Comparison of ENCODE assay signal across 16 cellular contexts in the genomic region with DNA sequence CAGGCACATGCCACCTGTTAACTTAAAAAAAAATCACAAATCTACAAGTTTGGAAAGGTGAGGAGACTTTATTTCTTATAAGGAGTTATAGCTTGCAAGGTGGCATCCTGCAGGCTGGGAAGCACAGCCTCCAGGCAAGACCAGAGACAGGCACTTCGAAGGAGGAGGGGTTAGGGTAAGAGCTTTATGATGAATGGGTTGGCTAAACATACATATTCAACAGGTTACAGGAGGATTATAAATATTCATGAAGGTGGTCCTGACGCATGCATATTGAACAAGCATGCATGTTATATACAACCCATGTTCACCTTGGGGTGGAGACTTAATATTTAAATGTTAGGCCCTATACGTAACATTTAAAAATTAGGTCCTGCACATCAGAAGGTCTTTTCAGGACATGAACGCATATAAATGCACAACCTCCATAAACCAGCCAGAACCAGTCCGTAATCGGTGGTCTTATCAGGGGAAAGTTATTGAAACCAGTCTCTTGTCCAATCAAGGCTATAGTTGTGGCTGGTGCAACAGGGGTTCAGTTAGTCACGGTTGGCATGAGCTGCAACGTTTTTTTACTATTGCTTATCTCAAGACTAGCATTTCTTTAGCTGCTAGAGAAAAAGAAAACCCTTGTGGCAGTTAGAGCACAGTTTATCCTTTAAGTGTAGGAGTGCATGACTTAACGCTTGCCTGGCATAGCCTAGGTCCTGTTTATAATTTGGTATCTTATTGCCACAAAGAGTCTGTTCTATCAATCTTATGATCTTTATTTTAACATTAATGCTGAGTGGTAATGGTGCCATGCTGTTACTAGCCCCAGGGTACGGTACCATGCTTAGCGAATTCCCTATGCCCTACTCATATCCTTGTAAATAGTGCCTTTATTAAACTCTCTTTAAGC.
"Had no signal": no experiment of that assay in that cellular context is flagged by ENCODE, and none has a peak within 500 bp of the region (broad histone marks: within the 10 kb centered on the region; RNA-seq: fewer than 3 reads in every experiment).

No MANE protein-coding gene starts in this region.

- H3K36me3 ChIP-seq: WERI-Rb-1 had no signal

- H3K4me1 ChIP-seq: testis had no signal

- H3K4me1 Mint-ChIP-seq: activated T-helper 17 cell treated with anti-CD3 and anti-CD28 coated beads, Interleukin-2, amount 50 U/mL, for 72 hours; immature natural killer cell; stimulated activated naive CD8-positive, alpha-beta T cell treated with anti-CD3 and anti-CD28 coated beads, Interleukin-15, amount 100 ng/mL, for 72 hours had no signal

- H3K27me3 Mint-ChIP-seq: activated T-helper 17 cell treated with anti-CD3 and anti-CD28 coated beads, Interleukin-2, amount 50 U/mL, for 72 hours; natural killer cell treated with Interleukin-12 subunit alpha and Interleukin-12 subunit beta and Interleukin-15 and Interleukin-18, amount 100 ng/mL, for 72 hours; stimulated activated naive CD8-positive, alpha-beta T cell treated with anti-CD3 and anti-CD28 coated beads, Interleukin-15, amount 100 ng/mL, for 72 hours had no signal

- DNase-seq: activated CD4-positive, alpha-beta T cell treated with anti-CD3 and anti-CD28 coated beads for 48 hours; activated naive CD4-positive, alpha-beta T cell treated with anti-CD3 and anti-CD28 coated beads for 36 hours; activated T-cell treated with anti-CD3 and anti-CD28 coated beads for 4 hours; central memory CD4-positive, alpha-beta T cell; effector CD8-positive, alpha-beta T cell; immature natural killer cell; left cardiac atrium; mucosa of descending colon; stimulated activated CD4-positive, alpha-beta T cell treated with anti-CD3 and anti-CD28 coated beads, Interleukin-4, amount 100 ng/mL, for 1 hour; stimulated activated naive CD8-positive, alpha-beta T cell treated with anti-CD3 and anti-CD28 coated beads, Interleukin-15, amount 100 ng/mL, for 72 hours; testis; WERI-Rb-1 had no signal

- H3K27ac Mint-ChIP-seq: activated naive CD4-positive, alpha-beta T cell treated with anti-CD3 and anti-CD28 coated beads for 36 hours; activated T-helper 17 cell treated with anti-CD3 and anti-CD28 coated beads, Interleukin-2, amount 50 U/mL, for 72 hours; immature natural killer cell; natural killer cell treated with Interleukin-12 subunit alpha and Interleukin-12 subunit beta and Interleukin-15 and Interleukin-18, amount 100 ng/mL, for 72 hours; stimulated activated naive CD8-positive, alpha-beta T cell treated with anti-CD3 and anti-CD28 coated beads, Interleukin-15, amount 100 ng/mL, for 72 hours had no signal

- H3K9me3 ChIP-seq: mucosa of descending colon, testis had no signal

- H3K4me3 ChIP-seq: coronary artery, lung, mucosa of descending colon, testis had no signal

- ATAC-seq: activated T-helper 17 cell treated with anti-CD3 and anti-CD28 coated beads, Interleukin-2, amount 50 U/mL, for 72 hours; left cardiac atrium; mucosa of descending colon; natural killer cell treated with Interleukin-12 subunit alpha and Interleukin-12 subunit beta and Interleukin-15 and Interleukin-18, amount 100 ng/mL, for 72 hours; stimulated activated naive CD8-positive, alpha-beta T cell treated with anti-CD3 and anti-CD28 coated beads, Interleukin-15, amount 100 ng/mL, for 72 hours had no signal

- H3K27ac ChIP-seq: coronary artery, testis, WERI-Rb-1 had no signal

- H3K4me3 Mint-ChIP-seq: activated naive CD4-positive, alpha-beta T cell treated with anti-CD3 and anti-CD28 coated beads for 36 hours; activated T-helper 17 cell treated with anti-CD3 and anti-CD28 coated beads, Interleukin-2, amount 50 U/mL, for 72 hours; immature natural killer cell; natural killer cell treated with Interleukin-12 subunit alpha and Interleukin-12 subunit beta and Interleukin-15 and Interleukin-18, amount 100 ng/mL, for 72 hours; stimulated activated naive CD8-positive, alpha-beta T cell treated with anti-CD3 and anti-CD28 coated beads, Interleukin-15, amount 100 ng/mL, for 72 hours had no signal

- H3K36me3 Mint-ChIP-seq: natural killer cell treated with Interleukin-12 subunit alpha and Interleukin-12 subunit beta and Interleukin-15 and Interleukin-18, amount 100 ng/mL, for 72 hours had no signal

- H3K27me3 ChIP-seq: testis had no signal

- H3K9me3 Mint-ChIP-seq: activated naive CD4-positive, alpha-beta T cell treated with anti-CD3 and anti-CD28 coated beads for 36 hours; activated T-helper 17 cell treated with anti-CD3 and anti-CD28 coated beads, Interleukin-2, amount 50 U/mL, for 72 hours; immature natural killer cell; natural killer cell treated with Interleukin-12 subunit alpha and Interleukin-12 subunit beta and Interleukin-15 and Interleukin-18, amount 100 ng/mL, for 72 hours; stimulated activated naive CD8-positive, alpha-beta T cell treated with anti-CD3 and anti-CD28 coated beads, Interleukin-15, amount 100 ng/mL, for 72 hours had no signal
